11 cellular contexts compared by ENCODE assay signal in genomic region chr10:22710139-22710745, GRCh38. TPM values are rescaled to one million over a fixed set of nuclear protein-coding genes. Genes with fewer than 3 reads are reported as not detected.
A peak's percentile ranks its signal among the peaks of the same experiment; 100 is the strongest.
DNase-seq lines count a peak whose midpoint lies in the region; TF ChIP-seq lines count a peak whose summit lies in the region.
"Had no signal": no experiment of that assay in that cellular context is flagged by ENCODE, and none has a peak within 500 bp of the region (broad histone marks: within the 10 kb centered on the region; RNA-seq: fewer than 3 reads in every experiment).

No MANE protein-coding gene starts in this region.

- H3K27me3 Mint-ChIP-seq in activated naive CD4-positive, alpha-beta T cell treated with anti-CD3 and anti-CD28 coated beads for 36 hours (ENCODE audit: low read depth): no peaks in the 10 kb centered on the region
- H3K27me3 Mint-ChIP-seq in chondrocyte (ENCODE audit: low read depth): no peaks in the 10 kb centered on the region

- H3F3A ChIP-seq in PC-9 (ENCODE audit: insufficient read depth, low read depth): no peaks in the 10 kb centered on the region

- H3K36me3 ChIP-seq in WERI-Rb-1 (no peaks in the 10 kb centered on the region), PC-9 (ENCODE audit: low read depth) (no peaks in the 10 kb centered on the region)
- H3K36me3 ChIP-seq: breast epithelium had no signal

- H3K27ac Mint-ChIP-seq in activated naive CD4-positive, alpha-beta T cell treated with anti-CD3 and anti-CD28 coated beads for 36 hours: peak overlapping the region; percentile 15
- peak overlapping the region; percentile 37 for H3K27ac Mint-ChIP-seq in chondrocyte (ENCODE audit: unreplicated experiment)

- H3K9me3 ChIP-seq in WERI-Rb-1 (ENCODE audit: severe bottlenecking) (no peaks in the 10 kb centered on the region), PC-9 (ENCODE audit: insufficient read depth, low read depth) (no peaks in the 10 kb centered on the region)
- H3K9me3 ChIP-seq: breast epithelium had no signal

- no peaks in the 10 kb centered on the region for H4K20me1 ChIP-seq in PC-9 (ENCODE audit: insufficient read depth)

- peaks cover 67% of the 10 kb centered on the region for H3K4me1 Mint-ChIP-seq in activated naive CD4-positive, alpha-beta T cell treated with anti-CD3 and anti-CD28 coated beads for 36 hours (ENCODE audit: low read depth)
- H3K4me1 Mint-ChIP-seq in chondrocyte (ENCODE audit: low read depth): peaks cover 36% of the 10 kb centered on the region

- peak overlapping the region; percentile 8 for H3K4me3 Mint-ChIP-seq in activated naive CD4-positive, alpha-beta T cell treated with anti-CD3 and anti-CD28 coated beads for 36 hours
- no peak overlapping the region for H3K4me3 Mint-ChIP-seq in chondrocyte (ENCODE audit: unreplicated experiment)

- peaks cover 50% of the 10 kb centered on the region for H3K79me2 ChIP-seq in PC-9 (ENCODE audit: low read depth)

- intact Hi-C loops in activated naive CD4-positive, alpha-beta T cell treated with anti-CD3 and anti-CD28 coated beads for 36 hours (cut with micrococcal nuclease): loop anchor here (5.0 to 10.0 kb wide), 7 partner anchors 273 to 1185 kb away; partner anchors contain the start of genes BMI1, DNAJC1 and SKIDA1
- intact Hi-C loops in PC-9 (cut with micrococcal nuclease; ENCODE audit: unreplicated experiment): loop anchor here (10.0 kb wide), 3 partner anchors 275 to 385 kb away; partner anchors contain the start of gene BMI1

- H3K9me2 ChIP-seq in PC-9 (ENCODE audit: insufficient read depth): no peaks in the 10 kb centered on the region

- no peak for TF ChIP-seq CTCF in chondrocyte (IDR thresholded peaks at IDR 0.05)
- no peak for TF ChIP-seq CTCF in WERI-Rb-1 (IDR thresholded peaks at IDR 0.05; ENCODE audit: low read depth, low read length)
- TF ChIP-seq CTCF in PC-9 (conservative IDR thresholded peaks at IDR 0.05): no peak

- CTCF ChIA-PET in activated naive CD4-positive, alpha-beta T cell treated with anti-CD3 and anti-CD28 coated beads for 36 hours (lab: Charles Lee): interaction anchor here (0.6 to 0.7 kb wide), 4 partner anchors 14 to 1033 kb away, joined by 3 to 4 read pairs (median 3); no protein-coding TSS in a partner anchor
- CTCF ChIA-PET in PC-9 (lab: Charles Lee): no interaction called here

- H3K4me2 ChIP-seq in PC-9: no peak overlapping the region

- H3K4me3 ChIP-seq in WERI-Rb-1 (ENCODE audit: low read depth, low read length) (no peak overlapping the region), PC-9 (no peak overlapping the region)
- H3K4me3 ChIP-seq: breast epithelium had no signal

- POLR2A ChIA-PET in PC-9 (lab: Charles Lee; ENCODE audit: unreplicated experiment): no interaction called here

- peaks cover 14% of the 10 kb centered on the region for H3K36me3 Mint-ChIP-seq in activated naive CD4-positive, alpha-beta T cell treated with anti-CD3 and anti-CD28 coated beads for 36 hours (ENCODE audit: low read depth)
- no peaks in the 10 kb centered on the region for H3K36me3 Mint-ChIP-seq in chondrocyte (ENCODE audit: low read depth)

- H3K27me3 ChIP-seq in WERI-Rb-1 (ENCODE audit: insufficient read depth, low read depth, severe bottlenecking) (no peaks in the 10 kb centered on the region), PC-9 (ENCODE audit: insufficient read depth, low read depth) (no peaks in the 10 kb centered on the region)
- H3K27me3 ChIP-seq: breast epithelium had no signal

- DNase-seq in activated naive CD4-positive, alpha-beta T cell treated with anti-CD3 and anti-CD28 coated beads for 36 hours: no peak
- no peak for DNase-seq in activated naive CD4-positive, alpha-beta T cell treated with Interleukin-2 at 50 U/mL for 16 hours
- DNase-seq in KBM-7 (peak; percentile 54), chondrocyte (ENCODE audit: low spot score) (no peak), WERI-Rb-1 (no peak), NCI-H748 (lab: John Stamatoyannopoulos, UW; ENCODE audit: unreplicated experiment) (no peak), PC-9 (no peak)
- DNase-seq: activated CD4-positive, CD25-positive, alpha-beta regulatory T cell; NCI-H526 had no signal

- peaks cover 12% of the 10 kb centered on the region for H3K4me1 ChIP-seq in PC-9 (replicated peaks; ENCODE audit: insufficient read depth)

- H3K9me3 Mint-ChIP-seq in activated naive CD4-positive, alpha-beta T cell treated with anti-CD3 and anti-CD28 coated beads for 36 hours: no peaks in the 10 kb centered on the region
- no peaks in the 10 kb centered on the region for H3K9me3 Mint-ChIP-seq in chondrocyte (ENCODE audit: low read depth)

- H3K27ac ChIP-seq in temporal lobe (ENCODE audit: low read depth, low read length) (peak overlapping the region; percentile 13), WERI-Rb-1 (no peak overlapping the region), PC-9 (no peak overlapping the region)
- H3K27ac ChIP-seq: breast epithelium had no signal

- BruUV-seq in PC-9 (replicated peaks; lab: Mats Ljungman, UMichigan): no TSS peak

- no peak overlapping the region for H2AFZ ChIP-seq in PC-9

- in situ Hi-C loops in KBM-7 (cut with MboI; ENCODE audit: low pct_unique_long_range_greater_than_20kb, low sequenced_read_pairs): no loop called here

RNA-seq across cellular contexts. Expression of gene PIP4K2A, which starts 4.1 kb away (rescaled TPM):
- total RNA-seq in activated naive CD4-positive, alpha-beta T cell treated with anti-CD3 and anti-CD28 coated beads for 36 hours: 10 to 100 TPM; 68.0 to 74.1 TPM
- total RNA-seq in chondrocyte (29.5 to 44.1 TPM (median 44.0 TPM) in 3 replicates), temporal lobe (34.2 TPM), PC-9 (2021) (16.1 and 21.4 TPM in 2 replicates)
